ENCODE assay signal across 7 cellular contexts in the genomic region with DNA sequence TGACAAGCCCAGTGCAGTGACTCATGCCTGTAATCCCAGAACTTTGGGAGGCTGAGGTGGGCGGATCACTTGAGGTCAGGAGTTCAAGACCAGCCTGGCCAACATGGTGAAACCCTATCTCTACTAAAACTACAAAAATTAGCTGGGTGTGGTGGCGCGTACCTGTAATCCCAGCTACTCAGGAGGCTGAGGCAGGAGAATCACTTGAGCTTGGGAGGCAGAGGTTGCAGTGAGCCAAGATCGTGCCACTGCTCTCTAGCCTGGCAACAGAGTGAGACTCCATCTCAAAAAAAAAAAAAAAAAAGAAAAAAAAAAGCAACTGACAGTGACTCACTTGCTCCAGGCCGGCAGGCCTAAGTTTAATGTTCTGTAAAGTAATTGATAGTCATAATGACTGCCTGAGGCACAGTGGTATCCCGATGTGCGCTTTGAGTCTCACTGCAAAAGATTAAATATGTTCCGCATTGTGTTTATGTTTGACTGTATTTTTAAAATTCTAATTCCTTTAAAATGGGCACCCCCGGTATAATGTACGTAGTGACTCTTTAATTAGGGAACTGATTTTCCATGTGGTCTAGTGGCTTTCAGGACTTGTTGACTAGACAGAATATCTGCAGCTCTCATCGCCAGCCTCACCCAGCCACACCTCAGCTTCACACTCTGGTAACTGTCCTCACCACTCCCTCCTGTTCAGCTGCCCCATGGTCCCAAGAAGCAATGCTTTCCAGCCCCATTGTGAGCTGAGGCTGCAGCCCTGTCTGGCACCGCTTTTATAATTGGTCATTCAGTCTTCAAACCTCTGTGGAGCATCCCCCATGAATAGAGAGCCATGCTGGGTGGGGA. TPM values are rescaled to one million over a fixed set of nuclear protein-coding genes. Genes with fewer than 3 reads are reported as not detected.
A peak's percentile ranks its signal among the peaks of the same experiment; 100 is the strongest.
DNase-seq lines count a peak whose midpoint lies in the region; ATAC-seq and TF ChIP-seq lines count a peak whose summit lies in the region.
"Not testable (repeated sequence)": the region's sequence is repeated elsewhere in the genome, so short reads cannot be mapped to it uniquely, and the experiment has no call there.

No MANE protein-coding gene starts in this region.

- not testable (repeated sequence) for H3K36me3 ChIP-seq in MM.1S (replicated peaks; ENCODE audit: insufficient read depth, low read length)

- POLR2A ChIA-PET in T-cell (lab: Charles Lee), result not testable (repeated sequence)

- intact Hi-C loops in activated T-helper 1 cell treated with anti-CD3 and anti-CD28 coated beads, Interleukin-12 subunit alpha, Interleukin-12 subunit beta, Interleukin-2, Interleukin-4 antibody, amounts not matched to agents 30 ng/mL and 10 ng/mL and 1 ng/mL, durations not matched to agents 14 hours and 24 hours and 36 hours (cut with micrococcal nuclease); dendritic cell treated with granulocyte-macrophage colony-stimulating factor and Interleukin-4, amounts not matched to agents 40 ng/mL and 50 ng/mL, for 4 days (cut with micrococcal nuclease): not testable (repeated sequence)

- not testable (repeated sequence) for H3K79me2 ChIP-seq in MM.1S (ENCODE audit: low read length)

- H3K4me3 Mint-ChIP-seq in T-cell, result peak overlapping the region; percentile 15 to 80 (median 75)
- H3K4me3 Mint-ChIP-seq in activated T-helper 1 cell treated with anti-CD3 and anti-CD28 coated beads, Interleukin-12 subunit alpha, Interleukin-12 subunit beta, Interleukin-2, Interleukin-4 antibody, amounts not matched to agents 30 ng/mL and 10 ng/mL and 1 ng/mL, durations not matched to agents 14 hours and 24 hours and 36 hours, result peak overlapping the region; percentile 29
- H3K4me3 Mint-ChIP-seq in dendritic cell treated with granulocyte-macrophage colony-stimulating factor and Interleukin-4, amounts not matched to agents 40 ng/mL and 50 ng/mL, for 4 days, result peak overlapping the region; percentile 41

- H3K9me3 Mint-ChIP-seq in T-cell; activated T-helper 1 cell treated with anti-CD3 and anti-CD28 coated beads, Interleukin-12 subunit alpha, Interleukin-12 subunit beta, Interleukin-2, Interleukin-4 antibody, amounts not matched to agents 30 ng/mL and 10 ng/mL and 1 ng/mL, durations not matched to agents 14 hours and 24 hours and 36 hours; dendritic cell treated with granulocyte-macrophage colony-stimulating factor and Interleukin-4, amounts not matched to agents 40 ng/mL and 50 ng/mL, for 4 days: not testable (repeated sequence)

- H3K27me3 Mint-ChIP-seq in T-cell; activated T-helper 1 cell treated with anti-CD3 and anti-CD28 coated beads, Interleukin-12 subunit alpha, Interleukin-12 subunit beta, Interleukin-2, Interleukin-4 antibody, amounts not matched to agents 30 ng/mL and 10 ng/mL and 1 ng/mL, durations not matched to agents 14 hours and 24 hours and 36 hours (ENCODE audit: insufficient read depth); dendritic cell treated with granulocyte-macrophage colony-stimulating factor and Interleukin-4, amounts not matched to agents 40 ng/mL and 50 ng/mL, for 4 days: not testable (repeated sequence)

- H4K20me1 ChIP-seq in MM.1S (ENCODE audit: insufficient read depth, low read length), result not testable (repeated sequence)

- H3K9me2 ChIP-seq in MM.1S (replicated peaks; ENCODE audit: insufficient read depth, low read length), result not testable (repeated sequence)

- not testable (repeated sequence) for ATAC-seq in T-cell (replicated peaks in 1 of 4)

- H3K27me3 ChIP-seq in MM.1S (replicated peaks; ENCODE audit: insufficient read depth, low read length), result not testable (repeated sequence)

- H2AFZ ChIP-seq in MM.1S (ENCODE audit: low read length), result peak overlapping the region; percentile 47; the same call in 1 of the 2 replicates

- H3K4me1 Mint-ChIP-seq in T-cell, result peaks cover 56 to 66% (median 59%) of the 10 kb centered on the region in 3 donors
- H3K4me1 Mint-ChIP-seq in activated T-helper 1 cell treated with anti-CD3 and anti-CD28 coated beads, Interleukin-12 subunit alpha, Interleukin-12 subunit beta, Interleukin-2, Interleukin-4 antibody, amounts not matched to agents 30 ng/mL and 10 ng/mL and 1 ng/mL, durations not matched to agents 14 hours and 24 hours and 36 hours (ENCODE audit: low read depth), result peaks cover 66% of the 10 kb centered on the region
- peaks cover 65% of the 10 kb centered on the region for H3K4me1 Mint-ChIP-seq in dendritic cell treated with granulocyte-macrophage colony-stimulating factor and Interleukin-4, amounts not matched to agents 40 ng/mL and 50 ng/mL, for 4 days (ENCODE audit: low read depth)

- peak overlapping the region; percentile 95 to 100 for H3K27ac Mint-ChIP-seq in T-cell
- H3K27ac Mint-ChIP-seq in activated T-helper 1 cell treated with anti-CD3 and anti-CD28 coated beads, Interleukin-12 subunit alpha, Interleukin-12 subunit beta, Interleukin-2, Interleukin-4 antibody, amounts not matched to agents 30 ng/mL and 10 ng/mL and 1 ng/mL, durations not matched to agents 14 hours and 24 hours and 36 hours, result peak overlapping the region; percentile 92
- H3K27ac Mint-ChIP-seq in dendritic cell treated with granulocyte-macrophage colony-stimulating factor and Interleukin-4, amounts not matched to agents 40 ng/mL and 50 ng/mL, for 4 days, result peak overlapping the region; percentile 95

- not testable (repeated sequence) for H3K9me3 ChIP-seq in MM.1S (replicated peaks; ENCODE audit: insufficient read depth, low read length)

- not testable (repeated sequence) for TF ChIP-seq CTCF in MM.1S (IDR thresholded peaks at IDR 0.05; ENCODE audit: low read length)

- peaks cover 40% of the 10 kb centered on the region for H3K4me1 ChIP-seq in MM.1S (ENCODE audit: low read length)

- H3K36me3 Mint-ChIP-seq in T-cell; activated T-helper 1 cell treated with anti-CD3 and anti-CD28 coated beads, Interleukin-12 subunit alpha, Interleukin-12 subunit beta, Interleukin-2, Interleukin-4 antibody, amounts not matched to agents 30 ng/mL and 10 ng/mL and 1 ng/mL, durations not matched to agents 14 hours and 24 hours and 36 hours (ENCODE audit: low read depth); dendritic cell treated with granulocyte-macrophage colony-stimulating factor and Interleukin-4, amounts not matched to agents 40 ng/mL and 50 ng/mL, for 4 days (ENCODE audit: low read depth): not testable (repeated sequence)

- not testable (repeated sequence) for H3K4me3 ChIP-seq in MM.1S (ENCODE audit: low read length)

- H3F3A ChIP-seq in MM.1S (ENCODE audit: insufficient read depth, low read length), result peaks cover 21% of the 10 kb centered on the region

- H3K9ac ChIP-seq in MM.1S (ENCODE audit: low read length), result peak overlapping the region; percentile 56; the same call in 1 of the 2 replicates

- DNase-seq in ELR (ENCODE audit: low read depth) (peak; percentile 86), T-cell (peak in 1 of 34 experiments; percentile 4), kidney tubule cell (ENCODE audit: low spot score) (peak; percentile 68), retina (peak; percentile 25)
- not testable (repeated sequence) for DNase-seq in MM.1S; activated T-helper 1 cell treated with anti-CD3 and anti-CD28 coated beads, Interleukin-12 subunit alpha, Interleukin-12 subunit beta, Interleukin-2, Interleukin-4 antibody, amounts not matched to agents 30 ng/mL and 10 ng/mL and 1 ng/mL, durations not matched to agents 14 hours and 24 hours and 36 hours (ENCODE audit: low spot score)

- peak overlapping the region; percentile 98; the same call in 1 of the 2 replicates for H3K27ac ChIP-seq in MM.1S (ENCODE audit: low read length)

- H3K4me2 ChIP-seq in MM.1S (ENCODE audit: low read depth, low read length), result peak overlapping the region; percentile 64; the same call in 1 of the 2 replicates

- CTCF ChIA-PET in T-cell (lab: Charles Lee), result interaction anchor here (0.6 to 1.0 kb wide), 3 partner anchors 10 to 972 kb away, joined by 3 to 10 read pairs (median 3); no protein-coding TSS in a partner anchor

RNA-seq across cellular contexts. Expression of gene PHB1, which starts 24.9 kb away (rescaled TPM):
- 10 to 100 TPM; 49.4 to 84.6 (median 74.7) TPM for total RNA-seq in T-cell
- 395 and 401 TPM in 2 replicates for total RNA-seq in activated T-helper 1 cell treated with anti-CD3 and anti-CD28 coated beads, Interleukin-12 subunit alpha, Interleukin-12 subunit beta, Interleukin-2, Interleukin-4 antibody, amounts not matched to agents 30 ng/mL and 10 ng/mL and 1 ng/mL, durations not matched to agents 14 hours and 24 hours and 36 hours

RNA-seq across cellular contexts. Expression of gene ZNF652, which starts 27.7 kb away (rescaled TPM):
- 10 to 100 TPM; 51.0 to 61.0 (median 57.1) TPM for total RNA-seq in T-cell
- total RNA-seq in activated T-helper 1 cell treated with anti-CD3 and anti-CD28 coated beads, Interleukin-12 subunit alpha, Interleukin-12 subunit beta, Interleukin-2, Interleukin-4 antibody, amounts not matched to agents 30 ng/mL and 10 ng/mL and 1 ng/mL, durations not matched to agents 14 hours and 24 hours and 36 hours, result 6.3 and 7.5 TPM in 2 replicates
